Comparison of ENCODE assay signal across 8 cellular contexts in genomic region chr10:80454526-80455460, GRCh38.
DNase-seq lines count a peak whose midpoint lies in the region; TF ChIP-seq lines count a peak whose summit lies in the region.

No MANE protein-coding gene starts in this region.

- TF ChIP-seq CTCF in HFF-Myc (IDR thresholded peaks at IDR 0.05; ENCODE audit: low read depth, low read length, missing control alignments): no peak

- peak overlapping the region; percentile 87 for H3K27ac Mint-ChIP-seq in T-helper 1 cell treated with Interleukin-12 subunit alpha and Interleukin-12 subunit beta and Interleukin-4 antibody, amounts not matched to agents 30 μg/mL and 1 μg/mL, for 36 hours

- H3K36me3 Mint-ChIP-seq in T-helper 1 cell treated with Interleukin-12 subunit alpha and Interleukin-12 subunit beta and Interleukin-4 antibody, amounts not matched to agents 30 μg/mL and 1 μg/mL, for 36 hours (ENCODE audit: low read depth): peaks cover 28% of the 10 kb centered on the region

- H3K4me1 Mint-ChIP-seq in T-helper 1 cell treated with Interleukin-12 subunit alpha and Interleukin-12 subunit beta and Interleukin-4 antibody, amounts not matched to agents 30 μg/mL and 1 μg/mL, for 36 hours (ENCODE audit: low read depth): peaks cover 39% of the 10 kb centered on the region

- DNase-seq in T-helper 1 cell: no peak
- no peak for DNase-seq in HFF-Myc (ENCODE audit: extremely low read depth, low read depth)
- DNase-seq in MV-4-11 (lab: John Stamatoyannopoulos, UW): peak; percentile 11
- DNase-seq in astrocyte of the hippocampus (ENCODE audit: low read depth, low spot score): peak; percentile 66
- peak; percentile 44 for DNase-seq in iPS-NIHi7 (ENCODE audit: extremely low spot score)
- DNase-seq in stimulated activated CD8-positive, alpha-beta memory T cell treated with anti-CD3 and anti-CD28 coated beads, Interleukin-4, amount 100 ng/mL, for 48 hours: peak; percentile 54
- no peak for DNase-seq in stimulated activated CD4-positive, alpha-beta T cell treated with anti-CD3 and anti-CD28 coated beads, Interleukin-1b, Interleukin-23, amount 100 ng/mL, for 48 hours

- H3K4me3 Mint-ChIP-seq in T-helper 1 cell treated with Interleukin-12 subunit alpha and Interleukin-12 subunit beta and Interleukin-4 antibody, amounts not matched to agents 30 μg/mL and 1 μg/mL, for 36 hours: peak overlapping the region; percentile 98

- H3K4me3 ChIP-seq in HFF-Myc (replicated peaks; ENCODE audit: low read depth, low read length): peak overlapping the region; percentile 80

- no peaks in the 10 kb centered on the region for H3K27me3 Mint-ChIP-seq in T-helper 1 cell treated with Interleukin-12 subunit alpha and Interleukin-12 subunit beta and Interleukin-4 antibody, amounts not matched to agents 30 μg/mL and 1 μg/mL, for 36 hours (ENCODE audit: low read depth)

- no peaks in the 10 kb centered on the region for H3K9me3 Mint-ChIP-seq in T-helper 1 cell treated with Interleukin-12 subunit alpha and Interleukin-12 subunit beta and Interleukin-4 antibody, amounts not matched to agents 30 μg/mL and 1 μg/mL, for 36 hours

Comparison
In these comparisons a context has a peak if more than half of its experiments do, and no peak if none do; other contexts are left out.
1. DNase-seq: peak in MV-4-11 (single experiment), astrocyte of the hippocampus (single experiment), iPS-NIHi7 (single experiment) and stimulated activated CD8-positive, alpha-beta memory T cell treated with anti-CD3 and anti-CD28 coated beads, Interleukin-4, amount 100 ng/mL, for 48 hours (single experiment); none in T-helper 1 cell (0 of 5), HFF-Myc (single experiment) and stimulated activated CD4-positive, alpha-beta T cell treated with anti-CD3 and anti-CD28 coated beads, Interleukin-1b, Interleukin-23, amount 100 ng/mL, for 48 hours (single experiment).